Comparison of ENCODE assay signal across 14 cellular contexts in genomic region chr2:71578665-71579371, GRCh38.
A peak's percentile ranks its signal among the peaks of the same experiment; 100 is the strongest.
DNase-seq lines count a peak whose midpoint lies in the region; TF ChIP-seq lines count a peak whose summit lies in the region.
"Had no signal": no experiment of that assay in that cellular context is flagged by ENCODE, and none has a peak within 500 bp of the region (broad histone marks: within the 10 kb centered on the region; RNA-seq: fewer than 3 reads in every experiment).

No MANE protein-coding gene starts in this region.

- H3K27me3 ChIP-seq in tibial nerve = no peaks in the 10 kb centered on the region
- no peaks in the 10 kb centered on the region for H3K27me3 ChIP-seq in CD4-positive, alpha-beta memory T cell (ENCODE audit: insufficient read depth, low read length)

- H3K27me3 Mint-ChIP-seq in neural crest cell (ENCODE audit: low read depth) = no peaks in the 10 kb centered on the region
- H3K27me3 Mint-ChIP-seq in CD4-positive, alpha-beta memory T cell = peaks cover 0 to 1% of the 10 kb centered on the region in 2 donors

- H3K9me2 ChIP-seq in OCI-LY7 (ENCODE audit: insufficient read depth, low read length) = no peaks in the 10 kb centered on the region

- H3K4me3 ChIP-seq in tibial nerve (peak overlapping the region; percentile 7 to 41 (median 14)), OCI-LY7 (ENCODE audit: low read depth, low read length, poor library complexity, severe bottlenecking) (no peak overlapping the region)
- H3K4me3 ChIP-seq in CD4-positive, alpha-beta memory T cell (ENCODE audit: low read length in 2 of 2) = no peak overlapping the region

- TF ChIP-seq EP300 in tibial nerve (IDR thresholded peaks at IDR 0.05) = peak in 1 of 2 donors; percentile 87

- H3K9me3 Mint-ChIP-seq in neural crest cell = no peaks in the 10 kb centered on the region
- H3K9me3 Mint-ChIP-seq in CD4-positive, alpha-beta memory T cell = peaks cover 0 to 4% (median 0%) of the 10 kb centered on the region in 8 donors
- H3K9me3 Mint-ChIP-seq: memory B cell had no signal

- H3K79me2 ChIP-seq in OCI-LY7 (ENCODE audit: insufficient read depth, low read depth, low read length) = no peaks in the 10 kb centered on the region

- peaks cover 18% of the 10 kb centered on the region for H3K4me1 Mint-ChIP-seq in neural crest cell
- no peaks in the 10 kb centered on the region for H3K4me1 Mint-ChIP-seq in CD4-positive, alpha-beta memory T cell
- H3K4me1 Mint-ChIP-seq: memory B cell had no signal

- TF ChIP-seq CTCF in neural crest cell (conservative IDR thresholded peaks at IDR 0.05) (no peak), tibial nerve (IDR thresholded peaks at IDR 0.05) (peak in 1 of 5 experiments; percentile 9), OCI-LY7 (conservative IDR thresholded peaks at IDR 0.05; ENCODE audit: low read length) (no peak)

- no TSS peak for BruUV-seq in OCI-LY7 (replicated peaks; lab: Mats Ljungman, UMichigan)

- TF ChIP-seq POLR2A in tibial nerve (IDR thresholded peaks at IDR 0.05) = no peak

- H3K4me3 Mint-ChIP-seq in neural crest cell = no peak overlapping the region
- no peak overlapping the region for H3K4me3 Mint-ChIP-seq in CD4-positive, alpha-beta memory T cell
- H3K4me3 Mint-ChIP-seq: memory B cell had no signal

- 36 to 40% methylated on average over 25 of the region's 25 CpGs for WGBS in tibial nerve, 2 donors

- H3K36me3 Mint-ChIP-seq in neural crest cell (ENCODE audit: low read depth) = no peaks in the 10 kb centered on the region
- no peaks in the 10 kb centered on the region for H3K36me3 Mint-ChIP-seq in CD4-positive, alpha-beta memory T cell
- H3K36me3 Mint-ChIP-seq: memory B cell had no signal

- H3K27ac ChIP-seq in tibial nerve = peak overlapping the region; percentile 23 to 91 (median 63)
- no peak overlapping the region for H3K27ac ChIP-seq in OCI-LY7 (ENCODE audit: low read depth, low read length, poor library complexity, severe bottlenecking)
- H3K27ac ChIP-seq in CD4-positive, alpha-beta memory T cell (ENCODE audit: low read depth, low read length) = no peak overlapping the region
- H3K27ac ChIP-seq: foreskin keratinocyte, RWPE1 had no signal

- DNase-seq in anterior cingulate cortex (lab: John Stamatoyannopoulos, UW) (peak in 55 of 58 donors; percentile 5 to 96 (median 78)), head of caudate nucleus (peak; percentile 78 to 97 (median 92)), neural crest cell (ENCODE audit: low read depth, low spot score) (peak; percentile 40), tibial nerve (ENCODE audit: low spot score in 2 of 2) (peak; percentile 63 to 69), OCI-LY7 (ENCODE audit: low spot score) (no peak), DMS153 (lab: John Stamatoyannopoulos, UW) (no peak)
- no peak for DNase-seq in stimulated activated CD4-positive, alpha-beta T cell treated with anti-CD3 and anti-CD28 coated beads, Interleukin-4, amount 100 ng/mL, for 1 hour
- DNase-seq in CD4-positive, alpha-beta memory T cell = no peak
- DNase-seq: activated T-cell treated with anti-CD3 and anti-CD28 coated beads for 4 hours, DMS 273 treated with DMSO at 0.1 percent for 48 hours, foreskin keratinocyte, NCI-H446 treated with DMSO at 0.1 percent for 48 hours had no signal

- CTCF ChIA-PET in OCI-LY7 (lab: Charles Lee; ENCODE audit: unreplicated experiment) = interaction anchor here (0.6 kb wide), 1 partner anchor 216 kb away, joined by 3 read pairs; no protein-coding TSS in a partner anchor
- CTCF ChIA-PET in CD4-positive, alpha-beta memory T cell (lab: Charles Lee; ENCODE audit: partially characterized antibody) = interaction anchor here (1.2 kb wide), 1 partner anchor 26 kb away, joined by 3 read pairs; no protein-coding TSS in a partner anchor

- POLR2A ChIA-PET in OCI-LY7 (lab: Charles Lee) = no interaction called here
- POLR2A ChIA-PET in CD4-positive, alpha-beta memory T cell (lab: Charles Lee; ENCODE audit: partially characterized antibody) = no interaction called here

- H3K4me2 ChIP-seq in OCI-LY7 (ENCODE audit: low read length) = no peak overlapping the region

- H3K36me3 ChIP-seq in tibial nerve (no peaks in the 10 kb centered on the region), OCI-LY7 (ENCODE audit: insufficient read depth, low read length) (no peaks in the 10 kb centered on the region)
- H3K36me3 ChIP-seq in CD4-positive, alpha-beta memory T cell (ENCODE audit: insufficient read depth, low read length) = no peaks in the 10 kb centered on the region

- H3K4me1 ChIP-seq in tibial nerve (peaks cover 0 to 23% (median 9%) of the 10 kb centered on the region in 4 donors), OCI-LY7 (ENCODE audit: insufficient read depth, low read length, poor library complexity, severe bottlenecking) (no peaks in the 10 kb centered on the region)
- no peaks in the 10 kb centered on the region for H3K4me1 ChIP-seq in CD4-positive, alpha-beta memory T cell (ENCODE audit: insufficient read depth, low read length)
- H3K4me1 ChIP-seq: foreskin keratinocyte had no signal

- no peaks in the 10 kb centered on the region for H3K9me3 ChIP-seq in tibial nerve
- H3K9me3 ChIP-seq in OCI-LY7 (ENCODE audit: low read length) = no peaks in the 10 kb centered on the region
- H3K9me3 ChIP-seq in CD4-positive, alpha-beta memory T cell (ENCODE audit: control insufficient read depth in 1 of 2, low read length in 2 of 2) = no peaks in the 10 kb centered on the region

- peak overlapping the region; percentile 90 for H3K27ac Mint-ChIP-seq in neural crest cell (ENCODE audit: unreplicated experiment)
- H3K27ac Mint-ChIP-seq in CD4-positive, alpha-beta memory T cell = no peak overlapping the region
- H3K27ac Mint-ChIP-seq: memory B cell had no signal

- intact Hi-C loops in head of caudate nucleus (cut with DNase I) (no loop called here), OCI-LY7 (cut with micrococcal nuclease; ENCODE audit: unreplicated experiment) (no loop called here)
- intact Hi-C loops in CD4-positive, alpha-beta memory T cell (cut with micrococcal nuclease) = no loop called here

- no peak overlapping the region for H2AFZ ChIP-seq in OCI-LY7 (ENCODE audit: low read length)

- no peaks in the 10 kb centered on the region for H4K20me1 ChIP-seq in OCI-LY7 (ENCODE audit: insufficient read depth, low read length)

Comparison
In these comparisons a context has a peak if more than half of its experiments do, and no peak if none do; other contexts are left out.
1. DNase-seq: peak in anterior cingulate cortex (55 of 58), head of caudate nucleus (42 of 42), neural crest cell (single experiment) and tibial nerve (2 of 2); none in stimulated activated CD4-positive, alpha-beta T cell treated with anti-CD3 and anti-CD28 coated beads, Interleukin-4, amount 100 ng/mL, for 1 hour (single experiment), OCI-LY7 (single experiment), CD4-positive, alpha-beta memory T cell (0 of 5) and DMS153 (single experiment).
2. H3K27ac ChIP-seq: peak in tibial nerve (4 of 4); none in OCI-LY7 (single experiment) and CD4-positive, alpha-beta memory T cell (single experiment).
3. H3K4me3 ChIP-seq: peak in tibial nerve (4 of 4); none in OCI-LY7 (single experiment) and CD4-positive, alpha-beta memory T cell (0 of 2).